In the genomic region with DNA sequence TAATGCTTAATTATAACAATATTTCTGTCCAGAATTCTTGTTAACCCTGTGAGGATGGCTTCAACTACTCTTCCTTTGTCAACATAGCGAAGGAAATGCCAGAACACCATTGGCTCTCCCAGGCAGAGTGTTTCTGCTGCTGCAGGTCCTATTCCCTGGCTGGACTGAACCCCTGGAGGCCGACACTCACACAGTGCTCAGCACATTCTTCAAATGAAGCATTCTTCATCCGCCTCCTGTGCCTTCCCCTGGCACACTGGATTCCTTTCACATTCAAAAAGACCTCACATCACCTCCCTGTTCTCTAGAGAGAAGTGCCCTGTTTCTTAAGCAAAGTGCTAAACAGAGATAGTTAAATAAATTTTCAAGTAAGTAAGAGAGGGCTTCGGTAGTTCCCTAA, we compare ENCODE assay signal across 22 cellular contexts. TPM values are rescaled to one million over a fixed set of nuclear protein-coding genes. Genes with fewer than 3 reads are reported as not detected.
DNase-seq lines count a peak whose midpoint lies in the region; ATAC-seq, FAIRE-seq and TF ChIP-seq lines count a peak whose summit lies in the region.
"Had no signal": no experiment of that assay in that cellular context is flagged by ENCODE, and none has a peak within 500 bp of the region (broad histone marks: within the 10 kb centered on the region; RNA-seq: fewer than 3 reads in every experiment).

No MANE protein-coding gene starts in this region.

- peaks cover 4% of the 10 kb centered on the region; the same call in 1 of the 2 replicates for H3K4me1 ChIP-seq in H9 (ENCODE audit: insufficient read depth, low read length)
- H3K4me1 ChIP-seq: BE2C had no signal

- H3K27me3 Mint-ChIP-seq in H9 (ENCODE audit: low read depth) = peaks cover 3% of the 10 kb centered on the region

- no peak overlapping the region for H2BK15ac ChIP-seq in H9 (ENCODE audit: low read depth, low read length)

- H2BK5ac ChIP-seq in H9 (ENCODE audit: insufficient read length, low read length) = no peak overlapping the region

- no peak overlapping the region for H3K56ac ChIP-seq in H9 (ENCODE audit: insufficient read length, low read depth, low read length)

- no peak overlapping the region for H3K18ac ChIP-seq in H9 (ENCODE audit: insufficient read length, low read depth, low read length)

- no peaks in the 10 kb centered on the region for H3K23me2 ChIP-seq in H9 (ENCODE audit: insufficient read length, low read depth, low read length, poor library complexity, severe bottlenecking)

- no peak overlapping the region for H3K27ac ChIP-seq in H9 (ENCODE audit: insufficient read length, low read depth, low read length)
- H3K27ac ChIP-seq: HL-60 had no signal

- no peak overlapping the region for H2BK120ac ChIP-seq in H9 (ENCODE audit: low read depth, low read length, poor library complexity, severe bottlenecking)

- no peak overlapping the region for H3T11ph ChIP-seq in H9 (ENCODE audit: low read length)

- no peak overlapping the region for H2AK5ac ChIP-seq in H9 (ENCODE audit: insufficient read length, low read length)

- H3K4me3 ChIP-seq in choroid plexus epithelial cell (ENCODE audit: low read depth, low read length) = no peak overlapping the region
- H3K4me3 ChIP-seq: K562 had no signal

- H3K23ac ChIP-seq in H9 (ENCODE audit: insufficient read length, low read depth, low read length) = no peak overlapping the region

- no peak for TF ChIP-seq CTCF in H9 (conservative IDR thresholded peaks at IDR 0.05)
- TF ChIP-seq CTCF in choroid plexus epithelial cell (conservative IDR thresholded peaks at IDR 0.05; ENCODE audit: low read depth, low read length) = no peak

- H4K8ac ChIP-seq in H9 (replicated peaks; ENCODE audit: insufficient read length, low read depth, low read length) = no peak overlapping the region

- no peak overlapping the region for H3K9ac ChIP-seq in H9 (ENCODE audit: extremely low read depth, insufficient read length, low read length)

- H3K14ac ChIP-seq in H9 (ENCODE audit: insufficient read depth, low read length) = no peak overlapping the region

- H2AFZ ChIP-seq in H9 (ENCODE audit: low read length) = no peak overlapping the region

- no peak overlapping the region for H2BK20ac ChIP-seq in H9 (ENCODE audit: low read depth, low read length, poor library complexity, severe bottlenecking)

- DNase-seq in H9 = no peak
- DNase-seq in choroid plexus epithelial cell (ENCODE audit: low read depth) = peak; percentile 2
- DNase-seq in kidney glomerular epithelial cell (lab: John Stamatoyannopoulos, UW) = peak; percentile 1
- DNase-seq in urothelium cell line (ENCODE audit: low spot score) = no peak
- DNase-seq in LoVo (ENCODE audit: low spot score) = no peak
- DNase-seq in EL = no peak
- no peak for DNase-seq in H4 (ENCODE audit: low spot score)
- DNase-seq: ACHN; BE2C; C1 segment of cervical spinal cord; CD4-positive, CD25-positive, alpha-beta regulatory T cell; CD8-positive, alpha-beta memory T cell; COR-L47; GF-D8; HCEC 1CT; IMR-90 had no signal

- no peaks in the 10 kb centered on the region for H3K79me1 ChIP-seq in H9 (ENCODE audit: insufficient read depth, low read depth, low read length, poor library complexity, severe bottlenecking)

- H3K4me2 ChIP-seq in H9 (ENCODE audit: insufficient read depth, insufficient read length, low read length) = no peak overlapping the region

- no peak overlapping the region for H4K5ac ChIP-seq in H9 (ENCODE audit: insufficient read length, low read depth, low read length)

- no peak for ATAC-seq in HG03342 (IDR thresholded peaks at IDR 0.05; ENCODE audit: unreplicated experiment)
- ATAC-seq: K562 had no signal

- H3K27me3 ChIP-seq in H9 (ENCODE audit: insufficient read depth, low read length) = no peaks in the 10 kb centered on the region
- H3K27me3 ChIP-seq: BE2C had no signal

- peak overlapping the region in 2 of 3 experiments; percentile 18 to 60; a peak in 3 of 7 replicates for H3K27ac Mint-ChIP-seq in H9
- H3K27ac Mint-ChIP-seq: CD4-positive, CD25-positive, alpha-beta regulatory T cell had no signal

- FAIRE-seq in urothelium cell line (lab: Jason Lieb, UNC) = peak; percentile 9
- FAIRE-seq: A204.1, D721Med, GM19239, K562 had no signal

- H3K9me3 Mint-ChIP-seq in H9 = peaks cover 25% of the 10 kb centered on the region in 2 experiments

- 0 out of 5 replicates have a peak overlapping the region, but pooled peaks of 1 of the 2 experiments have one; percentile 22 for H3K4me3 Mint-ChIP-seq in H9
- H3K4me3 Mint-ChIP-seq: CD4-positive, CD25-positive, alpha-beta regulatory T cell; CD8-positive, alpha-beta memory T cell had no signal

- no peak overlapping the region for H2BK12ac ChIP-seq in H9 (ENCODE audit: insufficient read length, low read depth, low read length)

- H3K79me2 ChIP-seq in H9 (ENCODE audit: insufficient read depth, low read length) = no peaks in the 10 kb centered on the region

- no peak overlapping the region for H3K4ac ChIP-seq in H9 (ENCODE audit: low read depth, low read length)

- peaks cover 17 to 38% (median 18%) of the 10 kb centered on the region in 3 experiments for H3K36me3 Mint-ChIP-seq in H9 (ENCODE audit: insufficient read depth in 1 of 3, low read depth in 3 of 3)
- H3K36me3 Mint-ChIP-seq: CD4-positive, CD25-positive, alpha-beta regulatory T cell; CD8-positive, alpha-beta memory T cell had no signal

- no peaks in the 10 kb centered on the region for H3K9me3 ChIP-seq in H9 (ENCODE audit: control insufficient read depth, low read depth, low read length)

- H4K91ac ChIP-seq in H9 (ENCODE audit: insufficient read length, low read depth, low read length) = no peak overlapping the region

- WGBS in H9 (ENCODE audit: extremely low coverage, insufficient read length, low lambda C conversion rate) = no CpG with 5 or more reads among the region's 4 CpGs

- H3K4me1 Mint-ChIP-seq in H9 = peaks cover 45 to 48% of the 10 kb centered on the region in 2 experiments
- H3K4me1 Mint-ChIP-seq: CD4-positive, CD25-positive, alpha-beta regulatory T cell; CD8-positive, alpha-beta memory T cell had no signal

- no peaks in the 10 kb centered on the region for H4K20me1 ChIP-seq in H9 (ENCODE audit: control insufficient read depth, insufficient read depth, insufficient read length)

RNA-seq across cellular contexts. Expression of a gene that starts 24.9 kb away (rescaled TPM):
- 7.8 and 8.1 TPM in 2 replicates for total RNA-seq in H9 (2021)
- total RNA-seq in H4 (2014; rRNA removed; shearing (Covaris generic)) = not detected in 2 replicates
- total RNA-seq: IMR-90, K562 had no signal

Comparison
In these comparisons a context has a peak if more than half of its experiments do, and no peak if none do; other contexts are left out.
1. DNase-seq: peak in choroid plexus epithelial cell (single experiment) and kidney glomerular epithelial cell (single experiment); none in H9 (single experiment), urothelium cell line (single experiment), LoVo (single experiment), EL (single experiment) and H4 (single experiment).